Comparison of ENCODE assay signal across 27 cellular contexts in the genomic region with DNA sequence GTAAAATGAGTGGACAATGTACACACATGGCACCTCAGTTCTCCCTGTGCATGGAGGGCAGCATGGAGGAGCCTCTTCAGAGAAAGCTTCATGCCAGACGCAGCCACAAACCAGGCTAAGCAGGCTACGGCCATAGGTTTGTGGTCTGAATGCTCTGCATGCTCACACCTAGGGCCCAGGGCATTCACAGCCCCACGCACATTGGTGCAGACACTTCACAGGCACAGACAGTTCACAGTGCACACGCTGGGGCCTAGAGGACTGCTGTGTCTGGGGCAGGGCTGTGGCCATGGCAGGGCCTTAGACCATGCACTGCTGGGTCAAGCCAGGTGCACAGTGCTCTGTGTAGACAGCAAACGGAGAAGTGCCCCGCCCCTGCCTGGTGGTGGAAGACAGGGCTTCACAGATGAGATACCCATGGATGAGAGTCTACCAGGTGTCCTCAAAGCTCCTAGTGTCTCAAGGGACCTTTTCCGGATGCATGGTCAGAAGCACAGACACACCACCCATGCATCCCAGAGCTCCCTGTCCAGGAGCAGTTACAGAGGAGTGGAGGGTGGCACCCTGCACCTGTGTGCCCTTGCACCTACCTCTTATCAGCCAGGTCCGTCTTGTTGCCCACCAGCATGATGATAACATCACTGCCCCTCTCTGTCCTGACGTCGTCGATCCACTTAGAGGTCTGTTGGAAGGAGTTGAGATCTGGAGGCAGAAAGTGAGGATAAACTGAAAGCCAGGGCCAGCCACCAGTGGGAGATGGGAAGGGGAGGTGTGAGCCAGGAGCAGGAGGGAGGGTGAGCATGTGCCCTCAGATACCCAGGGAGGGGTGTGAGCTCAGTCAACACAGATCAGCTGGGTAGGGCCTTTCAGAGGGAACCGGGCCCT. TPM values are rescaled to one million over a fixed set of nuclear protein-coding genes. Genes with fewer than 3 reads are reported as not detected.
"Had no signal": no experiment of that assay in that cellular context is flagged by ENCODE, and none has a peak within 500 bp of the region (broad histone marks: within the 10 kb centered on the region; RNA-seq: fewer than 3 reads in every experiment).

No MANE protein-coding gene starts in this region.

- H3K27me3 ChIP-seq: brain microvascular endothelial cell, MG63, SJSA1 had no signal

- H3K4me1 Mint-ChIP-seq: activated CD4-positive, alpha-beta T cell treated with anti-CD3 and anti-CD28 coated beads, Interleukin-2, amount 10 ng/mL, durations not matched to agents 24 days and 14 days; activated naive CD4-positive, alpha-beta T cell treated with anti-CD3 and anti-CD28 coated beads, Interleukin-2, amount 10 ng/mL, durations not matched to agents 7 days and 5 days; activated naive CD8-positive, alpha-beta T cell treated with anti-CD3 and anti-CD28 coated beads for 36 hours had no signal

- H3K4me1 ChIP-seq: SJSA1 had no signal

- H3K27ac ChIP-seq: brain microvascular endothelial cell, cardiac muscle cell, RWPE1, SJSA1 had no signal

- H3K36me3 Mint-ChIP-seq: activated CD4-positive, alpha-beta memory T cell treated with anti-CD3 and anti-CD28 coated beads for 36 hours; activated naive CD4-positive, alpha-beta T cell treated with anti-CD3 and anti-CD28 coated beads, Interleukin-2, amount 10 ng/mL, durations not matched to agents 7 days and 5 days; activated naive CD8-positive, alpha-beta T cell treated with anti-CD3 and anti-CD28 coated beads for 36 hours had no signal

- H3K4me3 Mint-ChIP-seq: activated CD4-positive, alpha-beta memory T cell treated with anti-CD3 and anti-CD28 coated beads for 36 hours; activated CD4-positive, alpha-beta T cell treated with anti-CD3 and anti-CD28 coated beads, Interleukin-2, amount 10 ng/mL, durations not matched to agents 24 days and 14 days; activated naive CD4-positive, alpha-beta T cell treated with anti-CD3 and anti-CD28 coated beads, Interleukin-2, amount 10 ng/mL, durations not matched to agents 7 days and 5 days; activated naive CD8-positive, alpha-beta T cell treated with anti-CD3 and anti-CD28 coated beads for 36 hours; activated T-cell treated with anti-CD3 and anti-CD28 coated beads, Interleukin-2, amount 50 U/mL, for 72 hours; T-helper 1 cell treated with Interleukin-12 subunit alpha and Interleukin-12 subunit beta and Interleukin-4 antibody, amounts not matched to agents 30 μg/mL and 1 μg/mL, for 36 hours had no signal

- ATAC-seq: activated T-cell treated with anti-CD3 and anti-CD28 coated beads, Interleukin-2, amount 50 U/mL, for 72 hours had no signal

- H3K9me3 Mint-ChIP-seq: activated CD4-positive, alpha-beta memory T cell treated with anti-CD3 and anti-CD28 coated beads for 36 hours; activated CD4-positive, alpha-beta T cell treated with anti-CD3 and anti-CD28 coated beads, Interleukin-2, amount 10 ng/mL, durations not matched to agents 24 days and 14 days; activated naive CD4-positive, alpha-beta T cell treated with anti-CD3 and anti-CD28 coated beads, Interleukin-2, amount 10 ng/mL, durations not matched to agents 7 days and 5 days; activated naive CD8-positive, alpha-beta T cell treated with anti-CD3 and anti-CD28 coated beads for 36 hours; activated T-cell treated with anti-CD3 and anti-CD28 coated beads, Interleukin-2, amount 50 U/mL, for 72 hours; activated T-helper 2 cell treated with anti-CD3 and anti-CD28 coated beads, Interferon-gamma antibody, Interleukin-2, Interleukin-4, amounts not matched to agents 10 μg/mL and 5 μg/mL and 100 μg/mL, durations not matched to agents 14 hours and 24 hours and 36 hours; T-helper 1 cell treated with Interleukin-12 subunit alpha and Interleukin-12 subunit beta and Interleukin-4 antibody, amounts not matched to agents 30 μg/mL and 1 μg/mL, for 36 hours had no signal

- H3K27me3 Mint-ChIP-seq: activated CD4-positive, alpha-beta memory T cell treated with anti-CD3 and anti-CD28 coated beads for 36 hours; activated naive CD8-positive, alpha-beta T cell treated with anti-CD3 and anti-CD28 coated beads for 36 hours had no signal

- H3K36me3 ChIP-seq: brain microvascular endothelial cell, cardiac muscle cell, MG63, SJSA1 had no signal

- H3K4me3 ChIP-seq: cardiac muscle cell, MG63, SJSA1 had no signal

- H3K27ac Mint-ChIP-seq: activated CD4-positive, alpha-beta memory T cell treated with anti-CD3 and anti-CD28 coated beads for 36 hours; activated CD4-positive, alpha-beta T cell treated with anti-CD3 and anti-CD28 coated beads, Interleukin-2, amount 10 ng/mL, durations not matched to agents 24 days and 14 days; activated naive CD4-positive, alpha-beta T cell treated with anti-CD3 and anti-CD28 coated beads, Interleukin-2, amount 10 ng/mL, durations not matched to agents 7 days and 5 days; activated naive CD8-positive, alpha-beta T cell treated with anti-CD3 and anti-CD28 coated beads for 36 hours; activated T-cell treated with anti-CD3 and anti-CD28 coated beads, Interleukin-2, amount 50 U/mL, for 72 hours; activated T-helper 2 cell treated with anti-CD3 and anti-CD28 coated beads, Interferon-gamma antibody, Interleukin-2, Interleukin-4, amounts not matched to agents 10 μg/mL and 5 μg/mL and 100 μg/mL, durations not matched to agents 14 hours and 24 hours and 36 hours; T-helper 1 cell treated with Interleukin-12 subunit alpha and Interleukin-12 subunit beta and Interleukin-4 antibody, amounts not matched to agents 30 μg/mL and 1 μg/mL, for 36 hours had no signal

- DNase-seq: activated CD4-positive, alpha-beta memory T cell treated with anti-CD3 and anti-CD28 coated beads for 36 hours; activated CD4-positive, alpha-beta T cell treated with anti-CD3 and anti-CD28 coated beads for 1 hour; activated CD4-positive, alpha-beta T cell treated with anti-CD3 and anti-CD28 coated beads, Interleukin-2, amount 10 ng/mL, durations not matched to agents 24 days and 14 days; activated gamma-delta T cell treated with Interleukin-2 at 50 U/mL for 16 hours; activated naive CD4-positive, alpha-beta T cell treated with anti-CD3 and anti-CD28 coated beads, Interleukin-2, amount 10 ng/mL, durations not matched to agents 7 days and 5 days; activated naive CD8-positive, alpha-beta T cell treated with anti-CD3 and anti-CD28 coated beads for 36 hours; activated T-cell treated with anti-CD3 and anti-CD28 coated beads, Interleukin-2, amount 50 U/mL, for 72 hours; brain microvascular endothelial cell; MG63; MV-4-11; NCI-H1092 treated with DMSO at 0.1 percent for 48 hours; NCI-H1417 treated with DMSO at 0.1 percent for 48 hours; NCI-H1694; NCI-H2029; NCI-H2107; NCI-H2171 treated with DMSO at 0.1 percent for 48 hours; NCI-H226; NCI-H510A; NCI-H526 treated with DMSO at 0.1 percent for 48 hours; NCI-H82; Right ventricle myocardium superior had no signal

- H3K9me3 ChIP-seq: MG63, SJSA1 had no signal

RNA-seq across cellular contexts. Expression of gene RAB6B, which starts 56.5 kb away (rescaled TPM):
- total RNA-seq: OCI-LY7 had no signal
